1 cellular context compared by ENCODE assay signal in genomic region chr12:122051231-122051876, GRCh38.
TF ChIP-seq lines count a peak whose summit lies in the region.

No MANE protein-coding gene starts in this region.

TF ChIP-seq in HepG2, 621 proteins besides CTCF, POLR2A, EP300 and RAD21 (continued from another document):
- TF ChIP-seq TFAP4 (IDR thresholded peaks at IDR 0.05; ENCODE audit: borderline replicate concordance, low read depth) (peak; percentile 89), HBP1 (CRISPR knock-in tag; IDR thresholded peaks at IDR 0.05; ENCODE audit: low read depth) (no peak), MED8 (CRISPR knock-in tag; IDR thresholded peaks at IDR 0.05; ENCODE audit: insufficient replicate concordance) (no peak)
- TF ChIP-seq, protein P1, sequence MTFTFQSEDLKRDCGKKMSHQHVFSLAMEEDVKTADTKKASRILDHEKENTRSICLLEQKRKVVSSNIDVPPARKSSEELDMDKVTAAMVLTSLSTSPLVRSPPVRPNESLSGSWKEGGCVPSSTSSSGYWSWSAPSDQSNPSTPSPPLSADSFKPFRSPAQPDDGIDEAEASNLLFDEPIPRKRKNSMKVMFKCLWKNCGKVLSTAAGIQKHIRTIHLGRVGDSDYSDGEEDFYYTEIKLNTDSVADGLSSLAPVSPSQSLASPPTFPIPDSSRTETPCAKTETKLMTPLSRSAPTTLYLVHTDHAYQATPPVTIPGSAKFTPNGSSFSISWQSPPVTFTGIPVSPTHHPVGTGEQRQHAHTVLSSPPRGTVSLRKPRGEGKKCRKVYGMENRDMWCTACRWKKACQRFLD (CRISPR knock-in tag; IDR thresholded peaks at IDR 0.05; ENCODE audit: borderline replicate concordance) = no peak
- TF ChIP-seq, protein P2, sequence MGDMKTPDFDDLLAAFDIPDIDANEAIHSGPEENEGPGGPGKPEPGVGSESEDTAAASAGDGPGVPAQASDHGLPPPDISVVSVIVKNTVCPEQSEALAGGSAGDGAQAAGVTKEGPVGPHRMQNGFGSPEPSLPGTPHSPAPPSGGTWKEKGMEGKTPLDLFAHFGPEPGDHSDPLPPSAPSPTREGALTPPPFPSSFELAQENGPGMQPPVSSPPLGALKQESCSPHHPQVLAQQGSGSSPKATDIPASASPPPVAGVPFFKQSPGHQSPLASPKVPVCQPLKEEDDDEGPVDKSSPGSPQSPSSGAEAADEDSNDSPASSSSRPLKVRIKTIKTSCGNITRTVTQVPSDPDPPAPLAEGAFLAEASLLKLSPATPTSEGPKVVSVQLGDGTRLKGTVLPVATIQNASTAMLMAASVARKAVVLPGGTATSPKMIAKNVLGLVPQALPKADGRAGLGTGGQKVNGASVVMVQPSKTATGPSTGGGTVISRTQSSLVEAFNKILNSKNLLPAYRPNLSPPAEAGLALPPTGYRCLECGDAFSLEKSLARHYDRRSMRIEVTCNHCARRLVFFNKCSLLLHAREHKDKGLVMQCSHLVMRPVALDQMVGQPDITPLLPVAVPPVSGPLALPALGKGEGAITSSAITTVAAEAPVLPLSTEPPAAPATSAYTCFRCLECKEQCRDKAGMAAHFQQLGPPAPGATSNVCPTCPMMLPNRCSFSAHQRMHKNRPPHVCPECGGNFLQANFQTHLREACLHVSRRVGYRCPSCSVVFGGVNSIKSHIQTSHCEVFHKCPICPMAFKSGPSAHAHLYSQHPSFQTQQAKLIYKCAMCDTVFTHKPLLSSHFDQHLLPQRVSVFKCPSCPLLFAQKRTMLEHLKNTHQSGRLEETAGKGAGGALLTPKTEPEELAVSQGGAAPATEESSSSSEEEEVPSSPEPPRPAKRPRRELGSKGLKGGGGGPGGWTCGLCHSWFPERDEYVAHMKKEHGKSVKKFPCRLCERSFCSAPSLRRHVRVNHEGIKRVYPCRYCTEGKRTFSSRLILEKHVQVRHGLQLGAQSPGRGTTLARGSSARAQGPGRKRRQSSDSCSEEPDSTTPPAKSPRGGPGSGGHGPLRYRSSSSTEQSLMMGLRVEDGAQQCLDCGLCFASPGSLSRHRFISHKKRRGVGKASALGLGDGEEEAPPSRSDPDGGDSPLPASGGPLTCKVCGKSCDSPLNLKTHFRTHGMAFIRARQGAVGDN (CRISPR knock-in tag; IDR thresholded peaks at IDR 0.05) = peak; percentile 57
